In genomic region chr2:44954902-44955592, GRCh38 we compare ENCODE assay signal across 9 cellular contexts. TPM values are rescaled to one million over a fixed set of nuclear protein-coding genes. Genes with fewer than 3 reads are reported as not detected.
A peak's percentile ranks its signal among the peaks of the same experiment; 100 is the strongest.
DNase-seq lines count a peak whose midpoint lies in the region; ATAC-seq and TF ChIP-seq lines count a peak whose summit lies in the region.
"Had no signal": no experiment of that assay in that cellular context is flagged by ENCODE, and none has a peak within 500 bp of the region (broad histone marks: within the 10 kb centered on the region; RNA-seq: fewer than 3 reads in every experiment).

No MANE protein-coding gene starts in this region.

- H4K20me1 ChIP-seq in fibroblast of lung (ENCODE audit: control insufficient read depth, extremely low read depth, insufficient read depth, low read length) (no peaks in the 10 kb centered on the region), smooth muscle cell (ENCODE audit: low read depth) (no peaks in the 10 kb centered on the region)

- in situ Hi-C loops in Panc1 (cut with HindIII; ENCODE audit: low pct_unique_long_range_greater_than_20kb, low sequenced_read_pairs) = no loop called here

- intact Hi-C loops in Panc1 (cut with micrococcal nuclease; ENCODE audit: unreplicated experiment) = loop anchor here (5.0 to 10.0 kb wide), 3 partner anchors 563 to 910 kb away; no protein-coding TSS in a partner anchor

- TF ChIP-seq CTCF in Panc1 (IDR thresholded peaks at IDR 0.05) (no peak), fibroblast of lung (conservative IDR thresholded peaks at IDR 0.05 in 1 of 2, IDR thresholded peaks at IDR 0.05 in 1 of 2; ENCODE audit: low read depth in 1 of 2, low read length in 2 of 2) (no peak), smooth muscle cell (IDR thresholded peaks at IDR 0.05; ENCODE audit: borderline replicate concordance, insufficient read depth, poor library complexity, severe bottlenecking) (no peak)

- 13% methylated on average over 32 of the region's 43 CpGs for WGBS in smooth muscle cell (ENCODE audit: low lambda C conversion rate)

- CTCF ChIA-PET in Panc1 (lab: Charles Lee) = interaction anchor here (0.5 to 2.9 kb wide), 9 partner anchors 16 to 711 kb away, joined by 3 to 21 read pairs (median 4); no protein-coding TSS in a partner anchor

- no peaks in the 10 kb centered on the region for H3F3A ChIP-seq in smooth muscle cell (ENCODE audit: low read depth)

- no peak overlapping the region for H2AFZ ChIP-seq in fibroblast of lung (ENCODE audit: low read length)
- no peak overlapping the region for H2AFZ ChIP-seq in smooth muscle cell (ENCODE audit: low read depth)

- DNase-seq in NCI-H146 (lab: John Stamatoyannopoulos, UW) (peak; percentile 43), NCI-H146 treated with DMSO at 0.1 percent for 48 hours (lab: John Stamatoyannopoulos, UW; ENCODE audit: unreplicated experiment) (no peak), Panc1 (ENCODE audit: low read depth, low spot score) (no peak), fibroblast of lung (ENCODE audit: low read depth in 2 of 2) (no peak), smooth muscle cell (lab: John Stamatoyannopoulos, UW; ENCODE audit: unreplicated experiment) (no peak), NCI-H1417 (lab: John Stamatoyannopoulos, UW) (no peak), NCI-H82 treated with DMSO at 0.1 percent for 48 hours (lab: John Stamatoyannopoulos, UW; ENCODE audit: unreplicated experiment) (no peak)

- H3K79me2 ChIP-seq in fibroblast of lung (ENCODE audit: control insufficient read depth, insufficient read depth, low read length) (no peaks in the 10 kb centered on the region), smooth muscle cell (ENCODE audit: low read depth) (no peaks in the 10 kb centered on the region)

- H3K9ac ChIP-seq in fibroblast of lung (ENCODE audit: insufficient read depth, low read length) (no peak overlapping the region), smooth muscle cell (ENCODE audit: low read depth) (no peak overlapping the region)

- H3K4me3 ChIP-seq in Panc1 (ENCODE audit: low read depth in 2 of 2, low read length in 2 of 2) (peak overlapping the region; percentile 32 to 49), fibroblast of lung (replicated peaks in 1 of 4; ENCODE audit: control extremely low read depth in 1 of 4, insufficient read depth in 1 of 4, low read depth in 3 of 4, low read length in 4 of 4) (peak overlapping the region; percentile 0 to 41 (median 12)), smooth muscle cell (peak overlapping the region; percentile 16)

- H3K27ac ChIP-seq in Panc1 (ENCODE audit: low read length) (no peak overlapping the region), fibroblast of lung (ENCODE audit: insufficient read depth, low read length) (no peak overlapping the region), smooth muscle cell (ENCODE audit: low read depth) (no peak overlapping the region)

- H3K27me3 ChIP-seq in Panc1 (ENCODE audit: control insufficient read depth, insufficient read depth, low read length) (no peaks in the 10 kb centered on the region; the same call in 1 of the 2 replicates), fibroblast of lung (ENCODE audit: control insufficient read depth, insufficient read depth, low read length) (peaks cover 41% of the 10 kb centered on the region), smooth muscle cell (ENCODE audit: low read depth) (peaks cover 83% of the 10 kb centered on the region)

- no peaks in the 10 kb centered on the region for H3K36me3 ChIP-seq in Panc1 (ENCODE audit: control insufficient read depth, insufficient read depth, low read length)
- H3K36me3 ChIP-seq in fibroblast of lung (ENCODE audit: control insufficient read depth, insufficient read depth, low read length) = no peaks in the 10 kb centered on the region
- H3K36me3 ChIP-seq in smooth muscle cell (ENCODE audit: low read depth) = no peaks in the 10 kb centered on the region

- BruUV-seq in Panc1 (replicated peaks; lab: Mats Ljungman, UMichigan) = no TSS peak

- H3K4me1 ChIP-seq in Panc1 (ENCODE audit: control insufficient read depth, insufficient read depth, low read length) (0 out of 2 replicates have a peak, but pooled peaks cover 4% of the 10 kb centered on the region), fibroblast of lung (ENCODE audit: control insufficient read depth, extremely low read depth, insufficient read depth, low read length) (peaks cover 18% of the 10 kb centered on the region), smooth muscle cell (ENCODE audit: low read depth) (peaks cover 36% of the 10 kb centered on the region)

- H3K9me3 ChIP-seq in Panc1 (ENCODE audit: control insufficient read depth, insufficient read depth, low read depth, low read length) (no peaks in the 10 kb centered on the region), fibroblast of lung (ENCODE audit: control insufficient read depth, insufficient read depth, low read depth, low read length) (no peaks in the 10 kb centered on the region), smooth muscle cell (replicated peaks; ENCODE audit: low read depth) (no peaks in the 10 kb centered on the region)

- ATAC-seq in Panc1 = peak; percentile 29
- no peak for ATAC-seq in HG02759 (IDR thresholded peaks at IDR 0.05; ENCODE audit: unreplicated experiment)

- POLR2A ChIA-PET in Panc1 (lab: Charles Lee) = interaction anchor here (0.5 to 0.6 kb wide), 2 partner anchors 17 to 810 kb away, joined by 4 read pairs; no protein-coding TSS in a partner anchor

- H3K4me2 ChIP-seq in fibroblast of lung (ENCODE audit: extremely low read depth, insufficient read depth, low read length) = peak overlapping the region; percentile 75
- H3K4me2 ChIP-seq in smooth muscle cell = peak overlapping the region; percentile 59

RNA-seq across cellular contexts. Expression of gene SIX3, which starts 13.5 kb away (rescaled TPM):
- total RNA-seq in Panc1 (2021; ENCODE audit: unreplicated experiment) (0.21 TPM), fibroblast of lung (not detected in 2 replicates), smooth muscle cell (not detected in 2 replicates)
- 0.11 TPM for polyA plus RNA-seq in Panc1 (2012; ENCODE audit: insufficient read length)
- polyA plus RNA-seq in fibroblast of lung (not detected in 2 replicates), smooth muscle cell (not detected in 2 replicates)
- polyA plus RNA-seq in fibroblast of lung (2012) = not detected in 2 replicates
- polyA minus RNA-seq in fibroblast of lung (ENCODE audit: low replicate concordance) = 0.11 TPM in 1 of 2 replicates, not detected in the other
- total RNA-seq: mononuclear cell had no signal

RNA-seq across cellular contexts. Expression of gene SIX2, which starts 54.2 kb away (rescaled TPM):
- 0.51 TPM for total RNA-seq in Panc1 (2021; ENCODE audit: unreplicated experiment)
- 0.58 TPM for polyA plus RNA-seq in Panc1 (2012; ENCODE audit: insufficient read length)
- total RNA-seq in fibroblast of lung = under 0.01 TPM in 1 of 2 replicates, not detected in the other
- 0.03 TPM in 1 of 2 replicates, not detected in the other for polyA plus RNA-seq in fibroblast of lung
- polyA plus RNA-seq in fibroblast of lung (2012) = not detected in 2 replicates
- polyA minus RNA-seq in fibroblast of lung (ENCODE audit: low replicate concordance) = not detected in 2 replicates
- total RNA-seq in smooth muscle cell = 0.18 and 2.1 TPM in 2 replicates
- polyA plus RNA-seq in smooth muscle cell = not detected in 2 replicates
